28 cellular contexts compared by ENCODE assay signal in the genomic region with DNA sequence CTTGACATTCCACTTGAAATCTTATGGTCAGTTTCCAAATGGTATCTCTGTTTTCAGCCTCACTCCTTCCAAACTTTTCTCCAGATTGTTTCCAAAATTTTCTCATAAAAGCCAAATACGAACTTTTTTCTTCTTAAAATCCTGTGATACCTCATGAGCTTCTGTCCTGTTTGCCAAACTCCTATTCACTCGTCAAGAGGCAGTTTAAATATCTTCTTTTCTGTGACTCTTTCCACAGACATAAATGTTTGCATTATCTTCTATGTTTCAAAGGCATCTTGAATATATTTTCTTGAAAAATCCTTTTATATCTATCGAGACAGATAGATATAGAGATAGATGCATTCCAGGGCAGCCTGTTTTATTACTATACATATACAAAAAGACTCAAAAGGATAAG.
"Had no signal": no experiment of that assay in that cellular context is flagged by ENCODE, and none has a peak within 500 bp of the region (broad histone marks: within the 10 kb centered on the region; RNA-seq: fewer than 3 reads in every experiment).

No MANE protein-coding gene starts in this region.

- H3K79me2 ChIP-seq: hepatocyte had no signal

- H2AFZ ChIP-seq: hepatocyte had no signal

- H3K4me2 ChIP-seq: hepatocyte had no signal

- H3K27me3 ChIP-seq: colonic mucosa, dorsolateral prefrontal cortex, esophagus muscularis mucosa, esophagus squamous epithelium, foreskin keratinocyte, gastrocnemius medialis, gastroesophageal sphincter, heart left ventricle, heart right ventricle, hepatocyte had no signal

- ATAC-seq: effector memory CD8-positive, alpha-beta T cell; esophagus mucosa; foreskin keratinocyte; gastrocnemius medialis; gastroesophageal sphincter; heart left ventricle; heart right ventricle had no signal

- FAIRE-seq: colon, endometrium, frontal cortex had no signal

- H3K9me3 ChIP-seq: colonic mucosa, esophagus muscularis mucosa, esophagus squamous epithelium, gastrocnemius medialis, gastroesophageal sphincter had no signal

- H3K4me3 ChIP-seq: colonic mucosa, coronary artery, dorsolateral prefrontal cortex, esophagus muscularis mucosa, esophagus squamous epithelium, gastrocnemius medialis, gastroesophageal sphincter, heart left ventricle, heart right ventricle, hepatocyte had no signal

- DNase-seq: colonic mucosa; cortex of kidney; dermis blood vessel endothelial cell; dorsolateral prefrontal cortex; effector CD4-positive, alpha-beta T cell; effector CD8-positive, alpha-beta T cell; effector memory CD4-positive, alpha-beta T cell; effector memory CD8-positive, alpha-beta T cell; endodermal cell; erythroblast; esophagus squamous epithelium; foreskin fibroblast; foreskin keratinocyte; foreskin melanocyte; gastrocnemius medialis; glutamatergic neuron; head of caudate nucleus; heart left ventricle; heart right ventricle had no signal

- H3K36me3 ChIP-seq: colonic mucosa, esophagus muscularis mucosa, esophagus squamous epithelium, gastrocnemius medialis, gastroesophageal sphincter, heart left ventricle, heart right ventricle had no signal

- H3K27ac ChIP-seq: colonic mucosa, coronary artery, dorsolateral prefrontal cortex, epithelial cell of prostate, esophagus muscularis mucosa, esophagus squamous epithelium, foreskin keratinocyte, gastrocnemius medialis, gastroesophageal sphincter, heart left ventricle, heart right ventricle, hepatocyte had no signal

- H3K4me1 ChIP-seq: colonic mucosa, esophagus muscularis mucosa, esophagus squamous epithelium, foreskin keratinocyte, gastrocnemius medialis, gastroesophageal sphincter, heart left ventricle, heart right ventricle had no signal
